In the genomic region with DNA sequence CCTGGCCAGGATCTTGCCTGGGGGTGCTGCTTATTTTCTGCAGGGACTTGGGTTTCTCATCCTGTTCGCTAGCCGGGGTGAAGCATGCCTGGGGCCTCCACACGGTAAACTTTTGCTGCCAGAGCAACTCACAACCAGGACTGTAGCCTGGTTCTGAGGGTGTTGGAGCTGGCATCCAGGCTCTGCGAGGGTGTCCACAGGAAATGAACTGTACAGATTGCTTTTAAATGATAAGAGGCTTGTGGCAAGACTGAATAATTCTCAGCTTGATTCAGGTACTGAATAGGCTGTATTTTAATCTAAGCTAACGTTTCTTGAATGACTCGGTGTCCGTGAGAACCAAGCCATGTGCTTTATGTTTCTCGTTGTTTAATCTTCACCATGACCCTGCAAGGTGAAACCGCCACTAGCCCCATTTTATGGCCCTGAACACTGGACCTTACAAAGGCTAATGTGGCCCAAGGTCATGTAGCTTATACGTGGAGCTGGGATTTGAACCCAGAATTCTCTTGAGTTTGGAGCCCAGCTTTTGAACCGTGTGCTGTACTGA, we compare ENCODE assay signal across 1 cellular context.
A peak's percentile ranks its signal among the peaks of the same experiment; 100 is the strongest.
TF ChIP-seq lines count a peak whose summit lies in the region.

No MANE protein-coding gene starts in this region.

TF ChIP-seq in SK-N-SH, 30 proteins besides CTCF, POLR2A, EP300 and RAD21:
- TF ChIP-seq SMC3 (IDR thresholded peaks at IDR 0.05; ENCODE audit: low read depth, low read length) (no peak), RCOR1 (IDR thresholded peaks at IDR 0.05; ENCODE audit: low read length) (peak; percentile 31; the same call in 1 of the 2 replicates), GATA2 (CRISPR knock-in tag; IDR thresholded peaks at IDR 0.05) (peak; percentile 35; the same call in 1 of the 2 replicates), RFX5 (IDR thresholded peaks at IDR 0.05; ENCODE audit: low read length) (no peak)
